Comparison of ENCODE assay signal across 8 cellular contexts in genomic region chr11:36928621-36929020, GRCh38.
"Had no signal": no experiment of that assay in that cellular context is flagged by ENCODE, and none has a peak within 500 bp of the region (broad histone marks: within the 10 kb centered on the region; RNA-seq: fewer than 3 reads in every experiment).

No MANE protein-coding gene starts in this region.

- FAIRE-seq: HepG2, HTR-8/SVneo, K562 had no signal

- H3K4me3 ChIP-seq: K562 had no signal

- H3K9ac ChIP-seq: KMS-11 had no signal

- H3K4me2 ChIP-seq: KMS-11 had no signal

- H3K27ac ChIP-seq: HL-60, KMS-11 had no signal

- ATAC-seq: HepG2, K562 had no signal

- DNase-seq: IMR-90, KBM-7, KG1 had no signal
